8 cellular contexts compared by ENCODE assay signal in the genomic region with DNA sequence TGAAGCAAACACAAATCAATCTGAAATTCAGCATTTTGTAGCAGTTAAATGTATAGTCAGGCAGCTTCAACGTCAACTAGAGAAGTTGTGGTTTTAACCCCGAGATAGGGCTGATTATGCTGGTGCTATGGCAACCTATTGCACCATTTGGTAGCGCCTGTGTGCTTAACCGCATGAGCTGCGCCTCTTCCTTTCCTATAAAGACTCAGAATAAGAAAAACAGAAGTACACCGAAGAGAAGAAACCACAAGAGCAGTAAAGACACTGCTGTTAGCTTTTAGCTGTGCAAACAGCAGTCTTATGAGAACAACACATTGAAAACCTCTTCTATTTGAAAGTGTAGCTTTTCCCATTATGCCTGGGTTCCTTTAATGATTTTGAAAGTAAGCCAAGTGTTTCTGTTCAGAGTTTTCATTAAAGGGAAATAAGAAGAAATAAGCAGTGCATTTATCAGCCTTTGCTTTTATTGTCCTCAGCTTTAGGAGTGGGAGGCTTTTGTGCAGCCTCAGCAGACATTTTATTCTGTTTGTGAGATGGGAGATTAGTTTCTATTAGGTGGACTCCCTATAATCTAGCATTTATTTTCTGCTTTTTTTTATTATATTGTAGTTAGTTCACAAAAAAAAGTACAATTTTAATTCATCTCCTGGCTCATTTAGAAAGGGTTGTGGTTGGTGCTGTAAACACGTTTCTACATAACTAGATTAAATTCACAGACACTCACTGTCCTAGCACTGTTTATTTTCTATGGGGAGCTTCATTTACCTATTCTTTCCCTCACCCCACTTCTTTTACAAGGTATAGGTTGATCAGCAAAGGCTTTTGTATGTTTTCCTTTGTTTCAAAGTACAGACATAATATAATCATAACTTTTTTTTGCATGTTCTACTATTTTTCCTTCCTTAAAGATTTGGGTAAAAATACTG. TPM values are rescaled to one million over a fixed set of nuclear protein-coding genes. Genes with fewer than 3 reads are reported as not detected.
DNase-seq lines count a peak whose midpoint lies in the region; ATAC-seq, FAIRE-seq and TF ChIP-seq lines count a peak whose summit lies in the region.

No MANE protein-coding gene starts in this region.

- peak overlapping the region; percentile 96 for H2AFZ ChIP-seq in endothelial cell of umbilical vein (ENCODE audit: low read depth, low read length)

- POLR2A ChIA-PET in activated CD8-positive, alpha-beta T cell treated with anti-CD3 and anti-CD28 coated beads for 36 hours (lab: Charles Lee): interaction anchor here (0.5 to 6.5 kb wide), 18 partner anchors 8 to 160 kb away, joined by 3 to 67 read pairs (median 4); partner anchors contain the start of gene PTPRC
- POLR2A ChIA-PET in endothelial cell of umbilical vein (lab: Charles Lee): interaction anchor here (0.5 kb wide), 1 partner anchor 11 kb away, joined by 3 read pairs; no protein-coding TSS in a partner anchor

- peak overlapping the region; percentile 42 for H3K9ac ChIP-seq in endothelial cell of umbilical vein (replicated peaks; ENCODE audit: extremely low read depth, insufficient read depth, low read length)

- no peaks in the 10 kb centered on the region for H3K79me2 ChIP-seq in endothelial cell of umbilical vein (ENCODE audit: control insufficient read depth, insufficient read depth, low read length)

- no peaks in the 10 kb centered on the region for H3K9me1 ChIP-seq in endothelial cell of umbilical vein (replicated peaks; ENCODE audit: control insufficient read depth, extremely low read depth, insufficient read depth, low read length)

- FAIRE-seq in endothelial cell of umbilical vein (lab: Jason Lieb, UNC): peak; percentile 55

- CTCF ChIA-PET in activated CD8-positive, alpha-beta T cell treated with anti-CD3 and anti-CD28 coated beads for 36 hours (lab: Charles Lee): interaction anchor here (0.7 to 6.0 kb wide), 14 partner anchors 8 to 215 kb away, joined by 3 to 27 read pairs (median 4); partner anchors contain the start of gene PTPRC
- CTCF ChIA-PET in endothelial cell of umbilical vein (lab: Charles Lee): interaction anchor here (0.6 to 2.3 kb wide), 17 partner anchors 8 to 1162 kb away, joined by 3 to 10 read pairs (median 4); partner anchors contain the start of gene LHX9

- peak overlapping the region; percentile 90 for H3K27ac Mint-ChIP-seq in activated CD8-positive, alpha-beta T cell treated with anti-CD3 and anti-CD28 coated beads for 36 hours
- H3K27ac Mint-ChIP-seq in nephron progenitor cell: peak overlapping the region; percentile 99
- H3K27ac Mint-ChIP-seq in stimulated activated naive CD8-positive, alpha-beta T cell treated with anti-CD3 and anti-CD28 coated beads, Interleukin-15, amount 100 ng/mL, for 72 hours: peak overlapping the region; percentile 82 to 96

- no peaks in the 10 kb centered on the region for H3K36me3 ChIP-seq in endothelial cell of umbilical vein (ENCODE audit: control insufficient read depth in 2 of 2, extremely low read depth in 1 of 2, insufficient read depth in 2 of 2, low read length in 2 of 2)

- ATAC-seq in GM19025 (IDR thresholded peaks at IDR 0.05; ENCODE audit: low read depth, unreplicated experiment) (peak; percentile 98), HG03139 (IDR thresholded peaks at IDR 0.05; ENCODE audit: unreplicated experiment) (peak; percentile 97)
- ATAC-seq in activated CD8-positive, alpha-beta T cell treated with anti-CD3 and anti-CD28 coated beads for 36 hours: peak; percentile 72
- peak; percentile 95 for ATAC-seq in stimulated activated naive CD8-positive, alpha-beta T cell treated with anti-CD3 and anti-CD28 coated beads, Interleukin-15, amount 100 ng/mL, for 72 hours

- dilution Hi-C loops in endothelial cell of umbilical vein (cut with MboI; ENCODE audit: extremely low pct_ligation_motif_present, low sequenced_read_pairs): no loop called here

- no peaks in the 10 kb centered on the region for H3K27me3 ChIP-seq in endothelial cell of umbilical vein (ENCODE audit: control insufficient read depth in 2 of 2, insufficient read depth in 2 of 2, low read length in 2 of 2)

- no peak for TF ChIP-seq POLR2A in endothelial cell of umbilical vein (IDR thresholded peaks at IDR 0.05; ENCODE audit: low read depth, low read length)

- peak overlapping the region; percentile 14 for H3K27ac ChIP-seq in endothelial cell of umbilical vein (ENCODE audit: insufficient read depth, low read depth, low read length)

- peaks cover 64% of the 10 kb centered on the region for H3K36me3 Mint-ChIP-seq in activated CD8-positive, alpha-beta T cell treated with anti-CD3 and anti-CD28 coated beads for 36 hours (ENCODE audit: low read depth)
- peaks cover 4% of the 10 kb centered on the region for H3K36me3 Mint-ChIP-seq in nephron progenitor cell (ENCODE audit: low read depth)

- peak overlapping the region in 1 of 3 experiments; percentile 17 for H3K4me3 ChIP-seq in endothelial cell of umbilical vein (replicated peaks in 1 of 3; ENCODE audit: insufficient read depth in 1 of 3, low read depth in 1 of 3, low read length in 3 of 3)

- peak overlapping the region; percentile 67 for H3K4me3 Mint-ChIP-seq in activated CD8-positive, alpha-beta T cell treated with anti-CD3 and anti-CD28 coated beads for 36 hours
- peak overlapping the region; percentile 72 for H3K4me3 Mint-ChIP-seq in nephron progenitor cell
- peak overlapping the region; percentile 68 to 82 for H3K4me3 Mint-ChIP-seq in stimulated activated naive CD8-positive, alpha-beta T cell treated with anti-CD3 and anti-CD28 coated beads, Interleukin-15, amount 100 ng/mL, for 72 hours

- peaks cover 9% of the 10 kb centered on the region for H3K4me1 ChIP-seq in endothelial cell of umbilical vein (ENCODE audit: control insufficient read depth, extremely low read depth, insufficient read depth, low read length)

- H3K27me3 Mint-ChIP-seq in activated CD8-positive, alpha-beta T cell treated with anti-CD3 and anti-CD28 coated beads for 36 hours: no peaks in the 10 kb centered on the region
- H3K27me3 Mint-ChIP-seq in nephron progenitor cell (ENCODE audit: low read depth, poor library complexity): no peaks in the 10 kb centered on the region
- H3K27me3 Mint-ChIP-seq in stimulated activated naive CD8-positive, alpha-beta T cell treated with anti-CD3 and anti-CD28 coated beads, Interleukin-15, amount 100 ng/mL, for 72 hours: no peaks in the 10 kb centered on the region

- no peaks in the 10 kb centered on the region for H3K9me3 Mint-ChIP-seq in activated CD8-positive, alpha-beta T cell treated with anti-CD3 and anti-CD28 coated beads for 36 hours
- H3K9me3 Mint-ChIP-seq in nephron progenitor cell: no peaks in the 10 kb centered on the region
- H3K9me3 Mint-ChIP-seq in stimulated activated naive CD8-positive, alpha-beta T cell treated with anti-CD3 and anti-CD28 coated beads, Interleukin-15, amount 100 ng/mL, for 72 hours: no peaks in the 10 kb centered on the region

- DNase-seq in AG20443 (ENCODE audit: low spot score) (peak; percentile 69), NCI-H748 (lab: John Stamatoyannopoulos, UW; ENCODE audit: unreplicated experiment) (peak; percentile 66), endothelial cell of umbilical vein (ENCODE audit: low read depth, low spot score) (peak; percentile 76), nephron progenitor cell (no peak)
- peak; percentile 91 for DNase-seq in activated CD8-positive, alpha-beta T cell treated with anti-CD3 and anti-CD28 coated beads for 36 hours
- peak; percentile 72 to 88 for DNase-seq in stimulated activated naive CD8-positive, alpha-beta T cell treated with anti-CD3 and anti-CD28 coated beads, Interleukin-15, amount 100 ng/mL, for 72 hours

- TF ChIP-seq CTCF in activated CD8-positive, alpha-beta T cell treated with anti-CD3 and anti-CD28 coated beads for 36 hours (IDR thresholded peaks at IDR 0.05): no peak
- TF ChIP-seq CTCF in endothelial cell of umbilical vein (IDR thresholded peaks at IDR 0.05; ENCODE audit: extremely low read depth in 1 of 2, insufficient read depth in 1 of 2, low read depth in 1 of 2, low read length in 2 of 2): no peak
- no peak for TF ChIP-seq CTCF in nephron progenitor cell (IDR thresholded peaks at IDR 0.05)

- intact Hi-C loops in activated CD8-positive, alpha-beta T cell treated with anti-CD3 and anti-CD28 coated beads for 36 hours (cut with micrococcal nuclease): loop anchor here (2.0 to 5.0 kb wide), 4 partner anchors 15 to 515 kb away; no protein-coding TSS in a partner anchor
- intact Hi-C loops in endothelial cell of umbilical vein (cut with micrococcal nuclease): loop anchor here (10.0 kb wide), 3 partner anchors 327 to 1277 kb away; no protein-coding TSS in a partner anchor

- peak overlapping the region; percentile 82 for H3K4me2 ChIP-seq in endothelial cell of umbilical vein (ENCODE audit: insufficient read depth, low read length)

- no TSS peak for BruUV-seq in endothelial cell of umbilical vein (replicated peaks; lab: Mats Ljungman, UMichigan)

- no peaks in the 10 kb centered on the region for H4K20me1 ChIP-seq in endothelial cell of umbilical vein (replicated peaks; ENCODE audit: control insufficient read depth, extremely low read depth, insufficient read depth, low read length)

- H3K9me3 ChIP-seq in endothelial cell of umbilical vein (replicated peaks; ENCODE audit: control insufficient read depth, insufficient read depth, low read length): no peaks in the 10 kb centered on the region

- peaks cover 85% of the 10 kb centered on the region for H3K4me1 Mint-ChIP-seq in activated CD8-positive, alpha-beta T cell treated with anti-CD3 and anti-CD28 coated beads for 36 hours (ENCODE audit: low read depth)
- peaks cover 55% of the 10 kb centered on the region for H3K4me1 Mint-ChIP-seq in nephron progenitor cell
- H3K4me1 Mint-ChIP-seq in stimulated activated naive CD8-positive, alpha-beta T cell treated with anti-CD3 and anti-CD28 coated beads, Interleukin-15, amount 100 ng/mL, for 72 hours: peaks cover 80% of the 10 kb centered on the region

TF ChIP-seq in endothelial cell of umbilical vein, 7 proteins besides CTCF, POLR2A, EP300 and RAD21:
- TF ChIP-seq JUN (IDR thresholded peaks at IDR 0.05; ENCODE audit: borderline replicate concordance, insufficient read depth, insufficient read length, low read depth): no peak
- TF ChIP-seq GATA2 (IDR thresholded peaks at IDR 0.05; ENCODE audit: insufficient read depth, insufficient read length, low read depth, low read length): peak; percentile 42

RNA-seq across cellular contexts. Expression of gene PTPRC, which starts 43.3 kb away (rescaled TPM):
- 100 to 1,000 TPM; 475 to 499 TPM for total RNA-seq in activated CD8-positive, alpha-beta T cell treated with anti-CD3 and anti-CD28 coated beads for 36 hours
- not detected in 2 replicates for total RNA-seq in endothelial cell of umbilical vein
- polyA plus RNA-seq in endothelial cell of umbilical vein: not detected in 2 replicates
- not detected in 2 replicates for polyA plus RNA-seq in endothelial cell of umbilical vein (2011; cell fraction: cytosol; rRNA removed)
- polyA plus RNA-seq in endothelial cell of umbilical vein (2011; cell fraction: nucleus; rRNA removed): not detected in 2 replicates
- not detected in 2 replicates for polyA plus RNA-seq in endothelial cell of umbilical vein (2012)
- 0.49 TPM in 1 of 2 replicates, not detected in the other for polyA minus RNA-seq in endothelial cell of umbilical vein
- polyA minus RNA-seq in endothelial cell of umbilical vein (2011; cell fraction: cytosol; rRNA and poly(A)+ RNA removed): not detected
- not detected in 2 replicates for polyA minus RNA-seq in endothelial cell of umbilical vein (2011; cell fraction: nucleus; rRNA and poly(A)+ RNA removed)

Comparison
In these comparisons a context has a peak if more than half of its experiments do, and no peak if none do; other contexts are left out.
1. RNA of gene PTPRC, which starts 43.3 kb away (total RNA-seq): 475 to 499 TPM in activated CD8-positive, alpha-beta T cell treated with anti-CD3 and anti-CD28 coated beads for 36 hours; not detected in endothelial cell of umbilical vein; every median in the first group is over 100 times any median in the second.
2. Peak in every context shown above with its lines, with median percentiles within 50 percentile points of each other: ATAC-seq, H3K27ac Mint-ChIP-seq and H3K4me3 Mint-ChIP-seq.